11 cellular contexts compared by ENCODE assay signal in the genomic region with DNA sequence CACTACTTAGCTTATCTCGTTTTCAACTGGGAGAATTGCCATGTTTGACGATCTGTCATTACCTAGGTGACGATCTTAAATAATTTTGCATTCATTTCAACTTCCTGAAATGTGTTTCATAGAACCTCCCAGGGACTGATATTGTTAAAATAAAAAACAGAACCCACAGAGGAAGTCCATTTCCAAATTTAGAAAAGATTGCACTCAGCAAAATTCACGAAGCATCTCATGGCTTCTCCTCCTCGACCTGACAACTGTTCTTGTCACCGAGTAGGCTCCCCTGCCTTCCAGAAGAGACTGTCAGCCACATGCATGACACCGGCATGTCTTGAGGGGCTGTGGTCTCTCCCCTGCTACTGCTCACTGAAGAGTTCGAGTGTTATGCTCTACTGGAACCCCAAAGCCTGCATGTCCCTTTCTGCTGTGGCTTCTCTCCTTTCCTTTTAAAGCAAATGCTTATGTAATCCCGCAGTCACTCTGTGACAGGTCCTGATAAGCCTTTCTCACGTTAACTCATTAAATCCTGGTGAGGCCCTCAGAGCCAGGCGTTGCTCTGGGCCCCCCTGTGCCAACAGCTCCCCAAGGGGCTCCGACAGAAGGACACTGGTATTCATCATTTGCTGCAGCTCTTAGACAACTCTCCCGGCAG. TPM values are rescaled to one million over a fixed set of nuclear protein-coding genes. Genes with fewer than 3 reads are reported as not detected.
DNase-seq lines count a peak whose midpoint lies in the region; ATAC-seq and TF ChIP-seq lines count a peak whose summit lies in the region.
"Had no signal": no experiment of that assay in that cellular context is flagged by ENCODE, and none has a peak within 500 bp of the region (broad histone marks: within the 10 kb centered on the region; RNA-seq: fewer than 3 reads in every experiment).

No MANE protein-coding gene starts in this region.

- CTCF ChIA-PET in activated naive CD4-positive, alpha-beta T cell treated with anti-CD3 and anti-CD28 coated beads for 36 hours (lab: Charles Lee), result interaction anchor here (0.9 kb wide), 1 partner anchor 90 kb away, joined by 4 read pairs; no protein-coding TSS in a partner anchor

- peaks cover 0 to 18% (median 8%) of the 10 kb centered on the region in 5 donors for H3K4me1 ChIP-seq in subcutaneous abdominal adipose tissue (ENCODE audit: control insufficient read depth in 5 of 5, insufficient read depth in 5 of 5, low read length in 5 of 5)
- H3K4me1 ChIP-seq in mucosa of descending colon (ENCODE audit: low read depth), result no peaks in the 10 kb centered on the region

- H3K4me3 ChIP-seq in subcutaneous abdominal adipose tissue (ENCODE audit: low read depth in 1 of 5, low read length in 5 of 5) (peak overlapping the region; percentile 17 to 47 (median 38)), mucosa of descending colon (no peak overlapping the region)

- no peak for ATAC-seq in GM18907 (IDR thresholded peaks at IDR 0.05; ENCODE audit: unreplicated experiment)
- no peak for ATAC-seq in mucosa of descending colon

- H3K4me1 Mint-ChIP-seq in activated naive CD4-positive, alpha-beta T cell treated with anti-CD3 and anti-CD28 coated beads for 36 hours (ENCODE audit: low read depth), result peaks cover 14% of the 10 kb centered on the region

- H3K27ac ChIP-seq in cingulate gyrus (ENCODE audit: low read depth, low read length), result peak overlapping the region; percentile 63
- no peak overlapping the region for H3K27ac ChIP-seq in subcutaneous abdominal adipose tissue (ENCODE audit: low read depth, low read length)
- H3K27ac ChIP-seq: epithelial cell of prostate had no signal

- H3K9ac ChIP-seq in subcutaneous abdominal adipose tissue (ENCODE audit: low read length in 5 of 5), result peak overlapping the region in 1 of 5 donors; percentile 0

- no peaks in the 10 kb centered on the region for H3K9me3 Mint-ChIP-seq in activated naive CD4-positive, alpha-beta T cell treated with anti-CD3 and anti-CD28 coated beads for 36 hours

- H3K27ac Mint-ChIP-seq in activated naive CD4-positive, alpha-beta T cell treated with anti-CD3 and anti-CD28 coated beads for 36 hours, result no peak overlapping the region

- no peaks in the 10 kb centered on the region for H3K36me3 Mint-ChIP-seq in activated naive CD4-positive, alpha-beta T cell treated with anti-CD3 and anti-CD28 coated beads for 36 hours (ENCODE audit: low read depth)

- H3K9me3 ChIP-seq in subcutaneous abdominal adipose tissue (ENCODE audit: control insufficient read depth in 5 of 5, low read length in 5 of 5) (no peaks in the 10 kb centered on the region), mucosa of descending colon (no peaks in the 10 kb centered on the region)

- H3K27me3 Mint-ChIP-seq in activated naive CD4-positive, alpha-beta T cell treated with anti-CD3 and anti-CD28 coated beads for 36 hours (ENCODE audit: low read depth), result peaks cover 32% of the 10 kb centered on the region

- intact Hi-C loops in activated naive CD4-positive, alpha-beta T cell treated with anti-CD3 and anti-CD28 coated beads for 36 hours (cut with micrococcal nuclease), result no loop called here
- intact Hi-C loops in mucosa of descending colon (cut with DNase I, micrococcal nuclease), result no loop called here

- DNase-seq in activated naive CD4-positive, alpha-beta T cell treated with anti-CD3 and anti-CD28 coated beads for 36 hours, result no peak
- no peak for DNase-seq in activated naive CD4-positive, alpha-beta T cell (lab: John Stamatoyannopoulos, UW)
- DNase-seq in MV-4-11 (lab: John Stamatoyannopoulos, UW), result peak; percentile 76
- DNase-seq in 8988T, result no peak
- no peak for DNase-seq in mucosa of descending colon
- DNase-seq: NCI-H1694; stimulated activated naive CD4-positive, alpha-beta T cell treated with Interleukin-2 at 50 U/mL for 16 hours had no signal

- H3K36me3 ChIP-seq in subcutaneous abdominal adipose tissue (ENCODE audit: control insufficient read depth in 5 of 5, insufficient read depth in 5 of 5, low read length in 5 of 5) (no peaks in the 10 kb centered on the region), mucosa of descending colon (ENCODE audit: low read depth) (no peaks in the 10 kb centered on the region)

- no peak for TF ChIP-seq CTCF in mucosa of descending colon (IDR thresholded peaks at IDR 0.05)

- peak overlapping the region; percentile 26 for H3K4me3 Mint-ChIP-seq in activated naive CD4-positive, alpha-beta T cell treated with anti-CD3 and anti-CD28 coated beads for 36 hours

- H3K27me3 ChIP-seq in subcutaneous abdominal adipose tissue (ENCODE audit: control insufficient read depth in 5 of 5, insufficient read depth in 4 of 5, low read length in 5 of 5), result peaks cover 0 to 12% (median 11%) of the 10 kb centered on the region in 5 donors

RNA-seq across cellular contexts. Expression of gene ANKRD33B, which starts 26.8 kb away (rescaled TPM):
- 1 to 10 TPM; 1.9 to 2.5 TPM for total RNA-seq in activated naive CD4-positive, alpha-beta T cell treated with anti-CD3 and anti-CD28 coated beads for 36 hours
- total RNA-seq in mucosa of descending colon, result 1 to 10 TPM in 2 of 3 donors, under 1 TPM in 1; 0.96 to 3.3 (median 1.7) TPM
